13 cellular contexts compared by ENCODE assay signal in the genomic region with DNA sequence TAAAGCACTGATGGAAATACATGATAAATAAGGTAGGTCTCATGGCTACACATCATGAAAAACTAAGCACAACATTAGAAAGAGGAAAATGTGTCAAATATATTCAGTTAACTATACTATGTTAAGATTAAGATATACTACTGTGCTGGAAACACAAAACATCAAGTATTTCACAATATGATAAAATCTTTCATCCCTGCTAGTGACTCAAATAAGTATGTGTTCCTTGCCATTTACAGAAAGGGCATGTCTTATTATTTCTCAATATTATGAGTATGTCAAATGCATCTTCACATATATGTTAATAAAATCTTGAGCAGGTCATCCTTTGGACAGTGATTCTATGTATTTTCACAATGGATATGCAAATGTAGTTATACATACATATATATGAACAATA.
DNase-seq lines count a peak whose midpoint lies in the region; ATAC-seq, FAIRE-seq and TF ChIP-seq lines count a peak whose summit lies in the region.
"Had no signal": no experiment of that assay in that cellular context is flagged by ENCODE, and none has a peak within 500 bp of the region (broad histone marks: within the 10 kb centered on the region; RNA-seq: fewer than 3 reads in every experiment).

No MANE protein-coding gene starts in this region.

- no peak overlapping the region for H2AFZ ChIP-seq in IMR-90 (replicated peaks; ENCODE audit: low read length, poor library complexity)
- no peak overlapping the region for H2AFZ ChIP-seq in trophoblast cell (ENCODE audit: insufficient read depth, low read length, poor library complexity)
- H2AFZ ChIP-seq: GM23248 had no signal

- no peak overlapping the region for H4K8ac ChIP-seq in IMR-90 (ENCODE audit: low read depth in 2 of 2, low read length in 2 of 2)
- H4K8ac ChIP-seq in trophoblast cell (ENCODE audit: low read depth, low read length) = no peak overlapping the region

- FAIRE-seq in bronchial epithelial cell (lab: Jason Lieb, UNC) = no peak
- FAIRE-seq: H54 had no signal

- BruUV-seq in IMR-90 (replicated peaks; lab: Mats Ljungman, UMichigan) (no TSS peak), A673 (replicated peaks; lab: Mats Ljungman, UMichigan) (no TSS peak)

- no peaks in the 10 kb centered on the region for H3K4me1 ChIP-seq in IMR-90 (ENCODE audit: control insufficient read depth, insufficient read depth, low read length)
- H3K4me1 ChIP-seq in trophoblast cell (ENCODE audit: control insufficient read depth in 1 of 2, insufficient read depth in 2 of 2, low read length in 2 of 2) = no peaks in the 10 kb centered on the region
- H3K4me1 ChIP-seq in A673 (ENCODE audit: insufficient read depth, low read length, poor library complexity, severe bottlenecking) = peaks cover 3% of the 10 kb centered on the region

- ATAC-seq in IMR-90 (ENCODE audit: low read depth) = no peak
- ATAC-seq in GM21786 (IDR thresholded peaks at IDR 0.05; ENCODE audit: unreplicated experiment) = no peak

- H2BK5ac ChIP-seq in IMR-90 (ENCODE audit: low read depth, low read length, poor library complexity, severe bottlenecking) (no peak overlapping the region), trophoblast cell (ENCODE audit: low read depth, low read length, poor library complexity) (no peak overlapping the region)

- TF ChIP-seq POLR2A in IMR-90 (IDR thresholded peaks at IDR 0.05; ENCODE audit: low read depth, low read length) = no peak

- no peak overlapping the region for H3K56ac ChIP-seq in IMR-90 (ENCODE audit: extremely low read depth, insufficient read depth, low read length)

- H3K14ac ChIP-seq in IMR-90 (replicated peaks; ENCODE audit: low read depth, low read length) (no peak overlapping the region), trophoblast cell (ENCODE audit: low read length) (no peak overlapping the region)

- H2AK5ac ChIP-seq in IMR-90 (ENCODE audit: low read depth, low read length) (no peak overlapping the region), trophoblast cell (ENCODE audit: low read length) (no peak overlapping the region)

- H3K79me1 ChIP-seq in IMR-90 (ENCODE audit: low read depth in 1 of 2, low read length in 2 of 2) (no peaks in the 10 kb centered on the region), trophoblast cell (ENCODE audit: low read length) (no peaks in the 10 kb centered on the region)

- no peak for TF ChIP-seq RAD21 in IMR-90 (IDR thresholded peaks at IDR 0.05; ENCODE audit: low read length)

- H2BK120ac ChIP-seq in IMR-90 (ENCODE audit: low read depth, low read length) (no peak overlapping the region), trophoblast cell (ENCODE audit: insufficient read depth, low read length, poor library complexity) (no peak overlapping the region)

- H3K9me1 ChIP-seq in IMR-90 (ENCODE audit: insufficient read depth, low read length) = no peaks in the 10 kb centered on the region

- no peaks in the 10 kb centered on the region for H3K79me2 ChIP-seq in trophoblast cell (ENCODE audit: control insufficient read depth, insufficient read depth, low read length, poor library complexity)

- no peak overlapping the region for H2AK9ac ChIP-seq in IMR-90 (replicated peaks; ENCODE audit: low read depth, low read length, poor library complexity)

- H3K9ac ChIP-seq in IMR-90 (ENCODE audit: low read depth, low read length) (no peak overlapping the region), trophoblast cell (ENCODE audit: low read length) (no peak overlapping the region)
- H3K9ac ChIP-seq: GM23248 had no signal

- no peak overlapping the region for H4K12ac ChIP-seq in trophoblast cell (ENCODE audit: low read depth, low read length)

- H3K27ac ChIP-seq in IMR-90 (ENCODE audit: insufficient read depth, low read length) (no peak overlapping the region), trophoblast cell (ENCODE audit: low read depth, low read length) (no peak overlapping the region), A673 (ENCODE audit: low read depth, low read length, poor library complexity, severe bottlenecking) (no peak overlapping the region)
- H3K27ac ChIP-seq: GM23248 had no signal

- H3K9me3 ChIP-seq in IMR-90 (ENCODE audit: control insufficient read depth, insufficient read depth, low read length) (no peaks in the 10 kb centered on the region), trophoblast cell (ENCODE audit: insufficient read depth, low read depth, low read length) (no peaks in the 10 kb centered on the region), A673 (ENCODE audit: low read depth, low read length, poor library complexity, severe bottlenecking) (no peaks in the 10 kb centered on the region)

- no peaks in the 10 kb centered on the region for H4K20me1 ChIP-seq in IMR-90 (ENCODE audit: insufficient read depth, low read length)

- dilution Hi-C loops in IMR-90 (cut with HindIII; ENCODE audit: low sequenced_read_pairs, unreplicated experiment) = no loop called here

- POLR2A ChIA-PET in IMR-90 (lab: Charles Lee; ENCODE audit: unreplicated experiment) = no interaction called here
- POLR2A ChIA-PET in A673 (lab: Charles Lee; ENCODE audit: low non-redundant PET) = no interaction called here

- H3K23ac ChIP-seq in IMR-90 (ENCODE audit: low read depth, low read length) (no peak overlapping the region), trophoblast cell (ENCODE audit: low read length) (no peak overlapping the region)

- TF ChIP-seq CTCF in IMR-90 (conservative IDR thresholded peaks at IDR 0.05; ENCODE audit: low read depth, low read length) (no peak), bronchial epithelial cell (IDR thresholded peaks at IDR 0.05; ENCODE audit: insufficient read depth, low read length, severe bottlenecking) (no peak), fibroblast of pulmonary artery (IDR thresholded peaks at IDR 0.05; ENCODE audit: low read length, missing control alignments) (no peak), A673 (conservative IDR thresholded peaks at IDR 0.05; ENCODE audit: low read depth, low read length) (no peak)

- no peak overlapping the region for H3K4ac ChIP-seq in IMR-90 (ENCODE audit: low read depth, low read length)
- H3K4ac ChIP-seq in trophoblast cell (ENCODE audit: low read depth, low read length) = no peak overlapping the region

- no peak overlapping the region for H2BK15ac ChIP-seq in IMR-90 (ENCODE audit: low read depth, low read length)

- intact Hi-C loops in IMR-90 (cut with micrococcal nuclease) = no loop called here
- intact Hi-C loops in A673 (cut with micrococcal nuclease; ENCODE audit: unreplicated experiment) = no loop called here

- in situ Hi-C loops in IMR-90 (cut with MboI; ENCODE audit: low sequenced_read_pairs) = no loop called here

- H3K18ac ChIP-seq in IMR-90 (ENCODE audit: low read depth, low read length) = no peak overlapping the region
- no peak overlapping the region for H3K18ac ChIP-seq in trophoblast cell (ENCODE audit: low read length)

- H2BK12ac ChIP-seq in trophoblast cell (ENCODE audit: low read length) = no peak overlapping the region

- CTCF ChIA-PET in IMR-90 (lab: Yijun Ruan, JAX) (no interaction called here), A673 (lab: Charles Lee) (no interaction called here)

- H2BK20ac ChIP-seq in IMR-90 (ENCODE audit: low read depth, low read length) = no peak overlapping the region

- H3K27me3 ChIP-seq in IMR-90 (ENCODE audit: control insufficient read depth, insufficient read depth, low read length) (no peaks in the 10 kb centered on the region), bronchial epithelial cell (ENCODE audit: control insufficient read depth, insufficient read depth, low read length) (no peaks in the 10 kb centered on the region), trophoblast cell (ENCODE audit: insufficient read depth, low read length) (no peaks in the 10 kb centered on the region), A673 (replicated peaks; ENCODE audit: insufficient read depth, low read depth, low read length, poor library complexity) (no peaks in the 10 kb centered on the region)

- no peak overlapping the region for H3K4me2 ChIP-seq in IMR-90 (ENCODE audit: low read depth, low read length)
- no peak overlapping the region for H3K4me2 ChIP-seq in trophoblast cell (ENCODE audit: low read length)

- no peaks in the 10 kb centered on the region for H3K36me3 ChIP-seq in IMR-90 (ENCODE audit: control insufficient read depth, insufficient read depth, low read length)
- no peaks in the 10 kb centered on the region for H3K36me3 ChIP-seq in bronchial epithelial cell (ENCODE audit: control insufficient read depth, insufficient read depth, low read length)
- H3K36me3 ChIP-seq in trophoblast cell (ENCODE audit: control insufficient read depth in 1 of 2, insufficient read depth in 2 of 2, low read length in 2 of 2) = no peaks in the 10 kb centered on the region
- no peaks in the 10 kb centered on the region for H3K36me3 ChIP-seq in A673 (ENCODE audit: insufficient read depth, low read length, poor library complexity, severe bottlenecking)

- H4K91ac ChIP-seq in IMR-90 (ENCODE audit: insufficient read depth, low read depth, low read length) (no peak overlapping the region), trophoblast cell (ENCODE audit: low read depth, low read length) (no peak overlapping the region)

- no peak overlapping the region for H4K5ac ChIP-seq in IMR-90 (ENCODE audit: low read depth, low read length)

- DNase-seq in IMR-90 = peak; percentile 1
- peak; percentile 5 for DNase-seq in bronchial epithelial cell (ENCODE audit: low read depth)
- peak; percentile 33 for DNase-seq in fibroblast of pulmonary artery (ENCODE audit: low read depth)
- peak; percentile 9 to 67 for DNase-seq in trophoblast cell
- no peak for DNase-seq in inferior parietal cortex (ENCODE audit: extremely low spot score)
- no peak for DNase-seq in A673 (ENCODE audit: low spot score)
- DNase-seq: C1 segment of cervical spinal cord; Calu3; CD4-positive, alpha-beta T cell; DMS 273 treated with DMSO at 0.1 percent for 48 hours; GM23248 had no signal

- H3K4me3 ChIP-seq in IMR-90 (ENCODE audit: insufficient read depth, low read depth, low read length) = no peak overlapping the region
- no peak overlapping the region for H3K4me3 ChIP-seq in bronchial epithelial cell (ENCODE audit: low read depth, low read length)
- no peak overlapping the region for H3K4me3 ChIP-seq in fibroblast of pulmonary artery (replicated peaks; ENCODE audit: low read depth, low read length)
- H3K4me3 ChIP-seq in trophoblast cell (ENCODE audit: low read depth, low read length) = no peak overlapping the region
- no peak overlapping the region for H3K4me3 ChIP-seq in A673 (ENCODE audit: low read depth, low read length, poor library complexity, severe bottlenecking)
- H3K4me3 ChIP-seq: GM23248 had no signal

TF ChIP-seq in IMR-90, 13 proteins besides CTCF, POLR2A, EP300 and RAD21:
- TF ChIP-seq CEBPB (IDR thresholded peaks at IDR 0.05; ENCODE audit: low read depth, low read length) = peak; percentile 71
- no peak for TF ChIP-seq SMC3 (IDR thresholded peaks at IDR 0.05; ENCODE audit: low read depth, low read length)

Comparison
In these comparisons a context has a peak if more than half of its experiments do, and no peak if none do; other contexts are left out.
1. DNase-seq: peak in IMR-90 (single experiment), bronchial epithelial cell (single experiment), fibroblast of pulmonary artery (single experiment) and trophoblast cell (2 of 2); none in inferior parietal cortex (single experiment) and A673 (single experiment).